Comparison of ENCODE assay signal across 27 cellular contexts in genomic region chr1:64523938-64524337, GRCh38.
"Had no signal": no experiment of that assay in that cellular context is flagged by ENCODE, and none has a peak within 500 bp of the region (broad histone marks: within the 10 kb centered on the region; RNA-seq: fewer than 3 reads in every experiment).

No MANE protein-coding gene starts in this region.

- H3K9me3 ChIP-seq: breast epithelium, gastroesophageal sphincter, right atrium auricular region, stomach, suprapubic skin, tibial artery had no signal

- H3K27me3 Mint-ChIP-seq: activated CD8-positive, alpha-beta T cell treated with anti-CD3 and anti-CD28 coated beads for 36 hours had no signal

- H3K9me3 Mint-ChIP-seq: activated CD8-positive, alpha-beta T cell treated with anti-CD3 and anti-CD28 coated beads for 36 hours; activated T-cell treated with anti-CD3 and anti-CD28 coated beads, Interleukin-2, amount 50 U/mL, for 4 hours; activated T-helper 17 cell treated with anti-CD3 and anti-CD28 coated beads, Interleukin-2, amount 50 U/mL, for 72 hours; central memory CD8-positive, alpha-beta T cell; immature natural killer cell; stimulated activated naive B cell treated with anti-CD40 and anti-IgM and Interleukin-4, amounts not matched to agents 10 μg/mL and 1 μg/mL and 100 μg/mL, for 72 hours had no signal

- H3K4me3 Mint-ChIP-seq: activated CD8-positive, alpha-beta T cell treated with anti-CD3 and anti-CD28 coated beads for 36 hours; activated T-cell treated with anti-CD3 and anti-CD28 coated beads, Interleukin-2, amount 50 U/mL, for 4 hours; activated T-helper 17 cell treated with anti-CD3 and anti-CD28 coated beads, Interleukin-2, amount 50 U/mL, for 72 hours; central memory CD8-positive, alpha-beta T cell; immature natural killer cell; naive thymus-derived CD4-positive, alpha-beta T cell; stimulated activated naive B cell treated with anti-CD40 and anti-IgM and Interleukin-4, amounts not matched to agents 10 μg/mL and 1 μg/mL and 100 μg/mL, for 72 hours had no signal

- H3K36me3 ChIP-seq: breast epithelium, gastroesophageal sphincter, right atrium auricular region, stomach, suprapubic skin, tibial artery had no signal

- H3K27ac Mint-ChIP-seq: activated CD8-positive, alpha-beta T cell treated with anti-CD3 and anti-CD28 coated beads for 36 hours; activated T-helper 17 cell treated with anti-CD3 and anti-CD28 coated beads, Interleukin-2, amount 50 U/mL, for 72 hours; immature natural killer cell; stimulated activated naive B cell treated with anti-CD40 and anti-IgM and Interleukin-4, amounts not matched to agents 10 μg/mL and 1 μg/mL and 100 μg/mL, for 72 hours had no signal

- DNase-seq: activated CD4-positive, alpha-beta T cell treated with anti-CD3 and anti-CD28 coated beads for 1 hour; activated CD4-positive, alpha-beta T cell treated with anti-CD3 and anti-CD28 coated beads, Interleukin-2, amount 50 U/mL, for 1 hour; activated CD8-positive, alpha-beta T cell treated with anti-CD3 and anti-CD28 coated beads for 36 hours; activated gamma-delta T cell treated with Interleukin-2 at 50 U/mL for 16 hours; activated naive CD4-positive, alpha-beta T cell treated with anti-CD3 and anti-CD28 coated beads, Interleukin-2, amount 50 U/mL, for 16 hours; activated T-cell treated with anti-CD3 and anti-CD28 coated beads, Interleukin-2, amount 50 U/mL, for 4 hours; amniotic stem cell; dermis blood vessel endothelial cell; effector CD8-positive, alpha-beta T cell; immature natural killer cell; kidney; left colon; mammary epithelial cell; naive thymus-derived CD4-positive, alpha-beta T cell; stimulated activated CD4-positive, alpha-beta T cell treated with anti-CD3 and anti-CD28 coated beads, Interleukin-2, amount 100 ng/mL, for 24 hours; stimulated activated naive B cell treated with anti-CD40 and anti-IgM and Interleukin-4, amounts not matched to agents 10 μg/mL and 1 μg/mL and 100 μg/mL, for 72 hours; stomach; T-helper 2 cell; tibial artery had no signal

- H3K4me1 Mint-ChIP-seq: activated T-helper 17 cell treated with anti-CD3 and anti-CD28 coated beads, Interleukin-2, amount 50 U/mL, for 72 hours; central memory CD8-positive, alpha-beta T cell; immature natural killer cell; stimulated activated naive B cell treated with anti-CD40 and anti-IgM and Interleukin-4, amounts not matched to agents 10 μg/mL and 1 μg/mL and 100 μg/mL, for 72 hours had no signal

- H3K4me3 ChIP-seq: breast epithelium, gastroesophageal sphincter, hepatocyte, right atrium auricular region, smooth muscle cell, stomach, suprapubic skin, tibial artery had no signal

- H3K36me3 Mint-ChIP-seq: immature natural killer cell; naive thymus-derived CD4-positive, alpha-beta T cell; stimulated activated naive B cell treated with anti-CD40 and anti-IgM and Interleukin-4, amounts not matched to agents 10 μg/mL and 1 μg/mL and 100 μg/mL, for 72 hours had no signal

- H3K27me3 ChIP-seq: breast epithelium, gastroesophageal sphincter, hepatocyte, right atrium auricular region, stomach, suprapubic skin, tibial artery had no signal

- H3K27ac ChIP-seq: gastroesophageal sphincter, right atrium auricular region, stomach, suprapubic skin, tibial artery had no signal
